Comparison of ENCODE assay signal across 1 cellular context in genomic region chr14:20609215-20610001, GRCh38.
TF ChIP-seq lines count a peak whose summit lies in the region.

No MANE protein-coding gene starts in this region.

TF ChIP-seq in HepG2, 621 proteins besides CTCF, POLR2A, EP300 and RAD21 (continued from another document and continues in another):
- TF ChIP-seq, protein P1, sequence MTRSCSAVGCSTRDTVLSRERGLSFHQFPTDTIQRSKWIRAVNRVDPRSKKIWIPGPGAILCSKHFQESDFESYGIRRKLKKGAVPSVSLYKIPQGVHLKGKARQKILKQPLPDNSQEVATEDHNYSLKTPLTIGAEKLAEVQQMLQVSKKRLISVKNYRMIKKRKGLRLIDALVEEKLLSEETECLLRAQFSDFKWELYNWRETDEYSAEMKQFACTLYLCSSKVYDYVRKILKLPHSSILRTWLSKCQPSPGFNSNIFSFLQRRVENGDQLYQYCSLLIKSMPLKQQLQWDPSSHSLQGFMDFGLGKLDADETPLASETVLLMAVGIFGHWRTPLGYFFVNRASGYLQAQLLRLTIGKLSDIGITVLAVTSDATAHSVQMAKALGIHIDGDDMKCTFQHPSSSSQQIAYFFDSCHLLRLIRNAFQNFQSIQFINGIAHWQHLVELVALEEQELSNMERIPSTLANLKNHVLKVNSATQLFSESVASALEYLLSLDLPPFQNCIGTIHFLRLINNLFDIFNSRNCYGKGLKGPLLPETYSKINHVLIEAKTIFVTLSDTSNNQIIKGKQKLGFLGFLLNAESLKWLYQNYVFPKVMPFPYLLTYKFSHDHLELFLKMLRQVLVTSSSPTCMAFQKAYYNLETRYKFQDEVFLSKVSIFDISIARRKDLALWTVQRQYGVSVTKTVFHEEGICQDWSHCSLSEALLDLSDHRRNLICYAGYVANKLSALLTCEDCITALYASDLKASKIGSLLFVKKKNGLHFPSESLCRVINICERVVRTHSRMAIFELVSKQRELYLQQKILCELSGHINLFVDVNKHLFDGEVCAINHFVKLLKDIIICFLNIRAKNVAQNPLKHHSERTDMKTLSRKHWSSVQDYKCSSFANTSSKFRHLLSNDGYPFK (CRISPR knock-in tag; IDR thresholded peaks at IDR 0.05; ENCODE audit: borderline replicate concordance): peak; percentile 69; the same call in 1 of the 2 replicates
- TF ChIP-seq SMYD3 (CRISPR knock-in tag; IDR thresholded peaks at IDR 0.05): peak; percentile 37; the same call in 1 of the 2 replicates
- no peak for TF ChIP-seq ZNF160 (CRISPR knock-in tag; IDR thresholded peaks at IDR 0.05)
- no peak for TF ChIP-seq HHEX (CRISPR knock-in tag; IDR thresholded peaks at IDR 0.05)
- TF ChIP-seq SMARCE1 (IDR thresholded peaks at IDR 0.05; ENCODE audit: borderline replicate concordance): no peak
- TF ChIP-seq RAD51 (IDR thresholded peaks at IDR 0.05; ENCODE audit: borderline replicate concordance): no peak
- no peak for TF ChIP-seq TAF15 (IDR thresholded peaks at IDR 0.05; ENCODE audit: low read depth, low read length, poor library complexity, severe bottlenecking)
- no peak for TF ChIP-seq ZNF570 (CRISPR knock-in tag; IDR thresholded peaks at IDR 0.05; ENCODE audit: borderline replicate concordance)
- TF ChIP-seq, protein P2, sequence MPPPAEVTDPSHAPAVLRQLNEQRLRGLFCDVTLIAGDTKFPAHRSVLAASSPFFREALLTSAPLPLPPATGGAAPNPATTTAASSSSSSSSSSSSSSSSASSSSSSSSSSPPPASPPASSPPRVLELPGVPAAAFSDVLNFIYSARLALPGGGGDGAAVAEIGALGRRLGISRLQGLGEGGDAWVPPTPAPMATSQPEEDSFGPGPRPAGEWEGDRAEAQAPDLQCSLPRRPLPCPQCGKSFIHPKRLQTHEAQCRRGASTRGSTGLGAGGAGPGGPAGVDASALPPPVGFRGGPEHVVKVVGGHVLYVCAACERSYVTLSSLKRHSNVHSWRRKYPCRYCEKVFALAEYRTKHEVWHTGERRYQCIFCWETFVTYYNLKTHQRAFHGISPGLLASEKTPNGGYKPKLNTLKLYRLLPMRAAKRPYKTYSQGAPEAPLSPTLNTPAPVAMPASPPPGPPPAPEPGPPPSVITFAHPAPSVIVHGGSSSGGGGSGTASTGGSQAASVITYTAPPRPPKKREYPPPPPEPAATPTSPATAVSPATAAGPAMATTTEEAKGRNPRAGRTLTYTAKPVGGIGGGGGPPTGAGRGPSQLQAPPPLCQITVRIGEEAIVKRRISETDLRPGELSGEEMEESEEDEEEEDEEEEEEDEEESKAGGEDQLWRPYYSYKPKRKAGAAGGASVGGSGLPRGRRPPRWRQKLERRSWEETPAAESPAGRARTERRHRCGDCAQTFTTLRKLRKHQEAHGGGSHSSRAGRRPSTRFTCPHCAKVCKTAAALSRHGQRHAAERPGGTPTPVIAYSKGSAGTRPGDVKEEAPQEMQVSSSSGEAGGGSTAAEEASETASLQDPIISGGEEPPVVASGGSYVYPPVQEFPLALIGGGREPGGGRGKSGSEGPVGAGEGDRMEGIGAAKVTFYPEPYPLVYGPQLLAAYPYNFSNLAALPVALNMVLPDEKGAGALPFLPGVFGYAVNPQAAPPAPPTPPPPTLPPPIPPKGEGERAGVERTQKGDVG (CRISPR knock-in tag; IDR thresholded peaks at IDR 0.05; ENCODE audit: borderline replicate concordance): peak; percentile 44; the same call in 1 of the 2 replicates
- TF ChIP-seq TCF12 (IDR thresholded peaks at IDR 0.05): no peak
- 0 out of 2 replicates have a peak, but pooled peaks have one; percentile 55 for TF ChIP-seq TCF12 (CRISPR knock-in tag; IDR thresholded peaks at IDR 0.05)
- TF ChIP-seq ZNF780A (CRISPR knock-in tag; IDR thresholded peaks at IDR 0.05): no peak
- TF ChIP-seq HOXA9 (CRISPR knock-in tag; IDR thresholded peaks at IDR 0.05; ENCODE audit: borderline replicate concordance): peak; percentile 62; the same call in 1 of the 2 replicates
- no peak for TF ChIP-seq ZNF337 (CRISPR knock-in tag; IDR thresholded peaks at IDR 0.05; ENCODE audit: borderline replicate concordance, low read depth)
- no peak for TF ChIP-seq POLR2G (IDR thresholded peaks at IDR 0.05; ENCODE audit: low read depth, low read length)
- no peak; the same call in 1 of the 2 replicates for TF ChIP-seq ZNF775 (CRISPR knock-in tag; IDR thresholded peaks at IDR 0.05; ENCODE audit: borderline replicate concordance)
- TF ChIP-seq ZNF224 (CRISPR knock-in tag; IDR thresholded peaks at IDR 0.05): peak; percentile 94; the same call in 1 of the 2 replicates
- TF ChIP-seq, protein P3, sequence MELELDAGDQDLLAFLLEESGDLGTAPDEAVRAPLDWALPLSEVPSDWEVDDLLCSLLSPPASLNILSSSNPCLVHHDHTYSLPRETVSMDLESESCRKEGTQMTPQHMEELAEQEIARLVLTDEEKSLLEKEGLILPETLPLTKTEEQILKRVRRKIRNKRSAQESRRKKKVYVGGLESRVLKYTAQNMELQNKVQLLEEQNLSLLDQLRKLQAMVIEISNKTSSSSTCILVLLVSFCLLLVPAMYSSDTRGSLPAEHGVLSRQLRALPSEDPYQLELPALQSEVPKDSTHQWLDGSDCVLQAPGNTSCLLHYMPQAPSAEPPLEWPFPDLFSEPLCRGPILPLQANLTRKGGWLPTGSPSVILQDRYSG (CRISPR knock-in tag; IDR thresholded peaks at IDR 0.05): no peak
- no peak for TF ChIP-seq ZBTB7A (CRISPR knock-in tag; IDR thresholded peaks at IDR 0.05)
- TF ChIP-seq ATF2 (CRISPR knock-in tag; IDR thresholded peaks at IDR 0.05): no peak; the same call in 1 of the 2 replicates
- no peak for TF ChIP-seq ZNF30 (CRISPR knock-in tag; IDR thresholded peaks at IDR 0.05)
- no peak for TF ChIP-seq ZNF296 (CRISPR knock-in tag; conservative IDR thresholded peaks at IDR 0.05)
- TF ChIP-seq NR3C1 (CRISPR knock-in tag; IDR thresholded peaks at IDR 0.05): no peak
- TF ChIP-seq SMAD9 (CRISPR knock-in tag; IDR thresholded peaks at IDR 0.05): no peak
- no peak for TF ChIP-seq ZNF260 (CRISPR knock-in tag; IDR thresholded peaks at IDR 0.05; ENCODE audit: borderline replicate concordance, low read depth)
- TF ChIP-seq ZNF781 (CRISPR knock-in tag; IDR thresholded peaks at IDR 0.05; ENCODE audit: borderline replicate concordance, not compliant biosample characterization): no peak
- TF ChIP-seq ZNF383 (CRISPR knock-in tag; IDR thresholded peaks at IDR 0.05; ENCODE audit: borderline replicate concordance): no peak
- TF ChIP-seq, protein P4, sequence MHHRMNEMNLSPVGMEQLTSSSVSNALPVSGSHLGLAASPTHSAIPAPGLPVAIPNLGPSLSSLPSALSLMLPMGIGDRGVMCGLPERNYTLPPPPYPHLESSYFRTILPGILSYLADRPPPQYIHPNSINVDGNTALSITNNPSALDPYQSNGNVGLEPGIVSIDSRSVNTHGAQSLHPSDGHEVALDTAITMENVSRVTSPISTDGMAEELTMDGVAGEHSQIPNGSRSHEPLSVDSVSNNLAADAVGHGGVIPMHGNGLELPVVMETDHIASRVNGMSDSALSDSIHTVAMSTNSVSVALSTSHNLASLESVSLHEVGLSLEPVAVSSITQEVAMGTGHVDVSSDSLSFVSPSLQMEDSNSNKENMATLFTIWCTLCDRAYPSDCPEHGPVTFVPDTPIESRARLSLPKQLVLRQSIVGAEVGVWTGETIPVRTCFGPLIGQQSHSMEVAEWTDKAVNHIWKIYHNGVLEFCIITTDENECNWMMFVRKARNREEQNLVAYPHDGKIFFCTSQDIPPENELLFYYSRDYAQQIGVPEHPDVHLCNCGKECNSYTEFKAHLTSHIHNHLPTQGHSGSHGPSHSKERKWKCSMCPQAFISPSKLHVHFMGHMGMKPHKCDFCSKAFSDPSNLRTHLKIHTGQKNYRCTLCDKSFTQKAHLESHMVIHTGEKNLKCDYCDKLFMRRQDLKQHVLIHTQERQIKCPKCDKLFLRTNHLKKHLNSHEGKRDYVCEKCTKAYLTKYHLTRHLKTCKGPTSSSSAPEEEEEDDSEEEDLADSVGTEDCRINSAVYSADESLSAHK (CRISPR knock-in tag; IDR thresholded peaks at IDR 0.05; ENCODE audit: borderline replicate concordance): no peak
- peak; percentile 68 for TF ChIP-seq PRPF4 (IDR thresholded peaks at IDR 0.05; ENCODE audit: low read depth, low read length, poor library complexity, severe bottlenecking)
- TF ChIP-seq SETDB1 (CRISPR knock-in tag; IDR thresholded peaks at IDR 0.05; ENCODE audit: borderline replicate concordance): no peak
- TF ChIP-seq HNF4A (CRISPR knock-in tag; IDR thresholded peaks at IDR 0.05): no peak
- TF ChIP-seq YEATS2 (CRISPR knock-in tag; IDR thresholded peaks at IDR 0.05; ENCODE audit: borderline replicate concordance): 0 out of 2 replicates have a peak, but pooled peaks have one; percentile 12
- peak; percentile 84 for TF ChIP-seq DNMT3B (CRISPR knock-in tag; conservative IDR thresholded peaks at IDR 0.05)
- TF ChIP-seq ZNF136 (CRISPR knock-in tag; IDR thresholded peaks at IDR 0.05; ENCODE audit: low read depth): peak; percentile 7; the same call in 1 of the 2 replicates
- peak; percentile 98 for TF ChIP-seq ZNF501 (CRISPR knock-in tag; IDR thresholded peaks at IDR 0.05)
- TF ChIP-seq NFKB2 (CRISPR knock-in tag; IDR thresholded peaks at IDR 0.05; ENCODE audit: borderline replicate concordance): peak; percentile 72; the same call in 1 of the 2 replicates
- no peak for TF ChIP-seq ZFP1 (CRISPR knock-in tag; IDR thresholded peaks at IDR 0.05)
- no peak for TF ChIP-seq SOX6 (IDR thresholded peaks at IDR 0.05)
- no peak; the same call in none of the 2 replicates for TF ChIP-seq SOX6 (CRISPR knock-in tag; IDR thresholded peaks at IDR 0.05)
- TF ChIP-seq, protein P5, sequence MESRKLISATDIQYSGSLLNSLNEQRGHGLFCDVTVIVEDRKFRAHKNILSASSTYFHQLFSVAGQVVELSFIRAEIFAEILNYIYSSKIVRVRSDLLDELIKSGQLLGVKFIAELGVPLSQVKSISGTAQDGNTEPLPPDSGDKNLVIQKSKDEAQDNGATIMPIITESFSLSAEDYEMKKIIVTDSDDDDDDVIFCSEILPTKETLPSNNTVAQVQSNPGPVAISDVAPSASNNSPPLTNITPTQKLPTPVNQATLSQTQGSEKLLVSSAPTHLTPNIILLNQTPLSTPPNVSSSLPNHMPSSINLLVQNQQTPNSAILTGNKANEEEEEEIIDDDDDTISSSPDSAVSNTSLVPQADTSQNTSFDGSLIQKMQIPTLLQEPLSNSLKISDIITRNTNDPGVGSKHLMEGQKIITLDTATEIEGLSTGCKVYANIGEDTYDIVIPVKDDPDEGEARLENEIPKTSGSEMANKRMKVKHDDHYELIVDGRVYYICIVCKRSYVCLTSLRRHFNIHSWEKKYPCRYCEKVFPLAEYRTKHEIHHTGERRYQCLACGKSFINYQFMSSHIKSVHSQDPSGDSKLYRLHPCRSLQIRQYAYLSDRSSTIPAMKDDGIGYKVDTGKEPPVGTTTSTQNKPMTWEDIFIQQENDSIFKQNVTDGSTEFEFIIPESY (CRISPR knock-in tag; IDR thresholded peaks at IDR 0.05): 0 out of 2 replicates have a peak, but pooled peaks have one; percentile 74
- 0 out of 2 replicates have a peak, but pooled peaks have one; percentile 16 for TF ChIP-seq TCF7 (IDR thresholded peaks at IDR 0.05; ENCODE audit: low read depth)
- TF ChIP-seq, protein P6, sequence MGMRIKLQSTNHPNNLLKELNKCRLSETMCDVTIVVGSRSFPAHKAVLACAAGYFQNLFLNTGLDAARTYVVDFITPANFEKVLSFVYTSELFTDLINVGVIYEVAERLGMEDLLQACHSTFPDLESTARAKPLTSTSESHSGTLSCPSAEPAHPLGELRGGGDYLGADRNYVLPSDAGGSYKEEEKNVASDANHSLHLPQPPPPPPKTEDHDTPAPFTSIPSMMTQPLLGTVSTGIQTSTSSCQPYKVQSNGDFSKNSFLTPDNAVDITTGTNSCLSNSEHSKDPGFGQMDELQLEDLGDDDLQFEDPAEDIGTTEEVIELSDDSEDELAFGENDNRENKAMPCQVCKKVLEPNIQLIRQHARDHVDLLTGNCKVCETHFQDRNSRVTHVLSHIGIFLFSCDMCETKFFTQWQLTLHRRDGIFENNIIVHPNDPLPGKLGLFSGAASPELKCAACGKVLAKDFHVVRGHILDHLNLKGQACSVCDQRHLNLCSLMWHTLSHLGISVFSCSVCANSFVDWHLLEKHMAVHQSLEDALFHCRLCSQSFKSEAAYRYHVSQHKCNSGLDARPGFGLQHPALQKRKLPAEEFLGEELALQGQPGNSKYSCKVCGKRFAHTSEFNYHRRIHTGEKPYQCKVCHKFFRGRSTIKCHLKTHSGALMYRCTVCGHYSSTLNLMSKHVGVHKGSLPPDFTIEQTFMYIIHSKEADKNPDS (CRISPR knock-in tag; IDR thresholded peaks at IDR 0.05): no peak
- 0 out of 2 replicates have a peak, but pooled peaks have one; percentile 39 for TF ChIP-seq NR0B2 (CRISPR knock-in tag; IDR thresholded peaks at IDR 0.05)
- TF ChIP-seq ZNF20 (CRISPR knock-in tag; IDR thresholded peaks at IDR 0.05): 0 out of 2 replicates have a peak, but pooled peaks have one; percentile 73
- TF ChIP-seq ZNF251 (CRISPR knock-in tag; IDR thresholded peaks at IDR 0.05): no peak
- TF ChIP-seq SRSF9 (IDR thresholded peaks at IDR 0.05; ENCODE audit: borderline replicate concordance, insufficient read depth, low read depth, low read length, poor library complexity, severe bottlenecking): no peak
- TF ChIP-seq GRHL1 (CRISPR knock-in tag; conservative IDR thresholded peaks at IDR 0.05): no peak
- TF ChIP-seq MZF1 (CRISPR knock-in tag; IDR thresholded peaks at IDR 0.05; ENCODE audit: borderline replicate concordance): no peak
- no peak for TF ChIP-seq ZNF550 (CRISPR knock-in tag; IDR thresholded peaks at IDR 0.05; ENCODE audit: borderline replicate concordance)
- TF ChIP-seq ZNF530 (CRISPR knock-in tag; IDR thresholded peaks at IDR 0.05; ENCODE audit: low read depth): no peak
